In genomic region chr20:63577317-63577894, GRCh38 we compare ENCODE assay signal across 1 cellular context.
A peak's percentile ranks its signal among the peaks of the same experiment; 100 is the strongest.
TF ChIP-seq lines count a peak whose summit lies in the region.

No MANE protein-coding gene starts in this region.

TF ChIP-seq in HepG2, 621 proteins besides CTCF, POLR2A, EP300 and RAD21 (continued from another document and continues in another):
- TF ChIP-seq PRDM15 (CRISPR knock-in tag; IDR thresholded peaks at IDR 0.05) (no peak), FOXP4 (CRISPR knock-in tag; IDR thresholded peaks at IDR 0.05) (no peak), TCF7L2 (IDR thresholded peaks at IDR 0.05; ENCODE audit: low read depth, low read length) (no peak), ZZZ3 (CRISPR knock-in tag; IDR thresholded peaks at IDR 0.05; ENCODE audit: borderline replicate concordance) (no peak), TOPORS (CRISPR knock-in tag; IDR thresholded peaks at IDR 0.05) (no peak), RELA (CRISPR knock-in tag; IDR thresholded peaks at IDR 0.05) (no peak), ZNF230 (CRISPR knock-in tag; IDR thresholded peaks at IDR 0.05) (no peak), ZNF562 (CRISPR knock-in tag; IDR thresholded peaks at IDR 0.05; ENCODE audit: borderline replicate concordance) (no peak), ZFP62 (CRISPR knock-in tag; IDR thresholded peaks at IDR 0.05) (no peak), ZNF672 (CRISPR knock-in tag; IDR thresholded peaks at IDR 0.05) (no peak), MAZ (IDR thresholded peaks at IDR 0.05; ENCODE audit: borderline replicate concordance, low read depth, low read length) (no peak), MAZ (CRISPR knock-in tag; IDR thresholded peaks at IDR 0.05; ENCODE audit: low read depth) (peak; percentile 37; the same call in 1 of the 2 replicates), ZBTB14 (CRISPR knock-in tag; IDR thresholded peaks at IDR 0.05) (no peak), HES4 (CRISPR knock-in tag; IDR thresholded peaks at IDR 0.05; ENCODE audit: borderline replicate concordance) (peak; percentile 42; the same call in 1 of the 2 replicates), ZNF770 (CRISPR knock-in tag; IDR thresholded peaks at IDR 0.05) (no peak), TRIM24 (CRISPR knock-in tag; IDR thresholded peaks at IDR 0.05) (no peak), BATF2 (CRISPR knock-in tag; IDR thresholded peaks at IDR 0.05) (no peak), ZNF260 (CRISPR knock-in tag; IDR thresholded peaks at IDR 0.05; ENCODE audit: borderline replicate concordance, low read depth) (no peak), FOXP1 (IDR thresholded peaks at IDR 0.05) (no peak), FOXP1 (CRISPR knock-in tag; IDR thresholded peaks at IDR 0.05) (no peak), PHF8 (CRISPR knock-in tag; IDR thresholded peaks at IDR 0.05) (no peak), TP53 (CRISPR knock-in tag; conservative IDR thresholded peaks at IDR 0.05) (no peak), JUND (CRISPR knock-in tag; IDR thresholded peaks at IDR 0.05) (0 out of 2 replicates have a peak, but pooled peaks have one; percentile 21), ZBTB1 (CRISPR knock-in tag; IDR thresholded peaks at IDR 0.05; ENCODE audit: borderline replicate concordance) (no peak), CHCHD3 (CRISPR knock-in tag; IDR thresholded peaks at IDR 0.05) (no peak), ZNF232 (CRISPR knock-in tag; IDR thresholded peaks at IDR 0.05; ENCODE audit: borderline replicate concordance) (peak; percentile 88), NFATC3 (CRISPR knock-in tag; IDR thresholded peaks at IDR 0.05) (no peak), DDIT3 (CRISPR knock-in tag; IDR thresholded peaks at IDR 0.05) (no peak), ZNF547 (CRISPR knock-in tag; IDR thresholded peaks at IDR 0.05) (no peak), ZSCAN25 (CRISPR knock-in tag; IDR thresholded peaks at IDR 0.05) (no peak), ZNF296 (CRISPR knock-in tag; conservative IDR thresholded peaks at IDR 0.05) (no peak), ZIK1 (CRISPR knock-in tag; IDR thresholded peaks at IDR 0.05; ENCODE audit: borderline replicate concordance, low read depth) (no peak), ZNF20 (CRISPR knock-in tag; IDR thresholded peaks at IDR 0.05) (no peak), MIXL1 (CRISPR knock-in tag; IDR thresholded peaks at IDR 0.05) (no peak), ELF1 (CRISPR knock-in tag; IDR thresholded peaks at IDR 0.05) (no peak), GABPA (IDR thresholded peaks at IDR 0.05; ENCODE audit: low read depth, low read length) (no peak), GABPA (CRISPR knock-in tag; IDR thresholded peaks at IDR 0.05; ENCODE audit: low read depth) (no peak), SMC3 (IDR thresholded peaks at IDR 0.05; ENCODE audit: low read length) (no peak), MYNN (CRISPR knock-in tag; IDR thresholded peaks at IDR 0.05; ENCODE audit: low read depth) (no peak), KDM3A (CRISPR knock-in tag; IDR thresholded peaks at IDR 0.05; ENCODE audit: low read depth) (no peak), ZNF777 (CRISPR knock-in tag; IDR thresholded peaks at IDR 0.05) (0 out of 2 replicates have a peak, but pooled peaks have one; percentile 46), CERS6 (CRISPR knock-in tag; IDR thresholded peaks at IDR 0.05) (no peak), DZIP1 (CRISPR knock-in tag; IDR thresholded peaks at IDR 0.05) (no peak), SMAD9 (CRISPR knock-in tag; IDR thresholded peaks at IDR 0.05) (no peak), KLF6 (CRISPR knock-in tag; IDR thresholded peaks at IDR 0.05) (peak; percentile 66; the same call in 1 of the 2 replicates), PAWR (CRISPR knock-in tag; IDR thresholded peaks at IDR 0.05; ENCODE audit: borderline replicate concordance) (no peak), CAMTA2 (CRISPR knock-in tag; IDR thresholded peaks at IDR 0.05; ENCODE audit: borderline replicate concordance) (no peak), STAG1 (CRISPR knock-in tag; IDR thresholded peaks at IDR 0.05) (no peak; the same call in 1 of the 2 replicates), ZNF317 (CRISPR knock-in tag; IDR thresholded peaks at IDR 0.05) (no peak), ZNF432 (CRISPR knock-in tag; IDR thresholded peaks at IDR 0.05; ENCODE audit: borderline replicate concordance) (no peak), TFAP4 (IDR thresholded peaks at IDR 0.05; ENCODE audit: borderline replicate concordance, low read depth) (no peak), ZNF784 (CRISPR knock-in tag; IDR thresholded peaks at IDR 0.05; ENCODE audit: borderline replicate concordance) (no peak), PAF1 (CRISPR knock-in tag; IDR thresholded peaks at IDR 0.05) (no peak), ZNF550 (CRISPR knock-in tag; IDR thresholded peaks at IDR 0.05; ENCODE audit: borderline replicate concordance) (no peak), E2F2 (CRISPR knock-in tag; IDR thresholded peaks at IDR 0.05; ENCODE audit: borderline replicate concordance) (peak; percentile 57; the same call in 1 of the 2 replicates)
